Comparison of ENCODE assay signal across 9 cellular contexts in the genomic region with DNA sequence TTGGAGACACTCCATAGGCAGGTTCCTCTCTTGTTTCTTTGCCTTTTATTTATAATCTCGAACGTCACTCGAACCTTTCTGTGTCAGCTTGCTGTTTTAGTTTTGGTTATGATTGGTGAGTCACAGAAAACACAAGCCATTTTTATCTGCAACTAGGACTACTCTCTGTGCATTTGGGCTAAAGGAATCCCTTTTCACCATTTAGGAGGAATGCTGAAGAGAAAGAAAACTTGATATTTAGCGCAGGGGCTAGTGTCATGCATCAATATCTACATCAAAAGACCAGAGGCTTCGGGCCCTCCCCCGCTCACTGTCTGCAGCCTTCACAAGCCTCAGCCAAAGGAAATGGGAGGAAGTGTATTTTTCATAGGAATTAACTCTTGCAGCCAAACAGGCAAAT.
A peak's percentile ranks its signal among the peaks of the same experiment; 100 is the strongest.
DNase-seq lines count a peak whose midpoint lies in the region; ATAC-seq and TF ChIP-seq lines count a peak whose summit lies in the region.
"Had no signal": no experiment of that assay in that cellular context is flagged by ENCODE, and none has a peak within 500 bp of the region (broad histone marks: within the 10 kb centered on the region; RNA-seq: fewer than 3 reads in every experiment).

No MANE protein-coding gene starts in this region.

- H3K4me3 ChIP-seq in cardiac fibroblast (replicated peaks in 1 of 2; ENCODE audit: low read depth in 2 of 2, low read length in 2 of 2) = no peak overlapping the region
- H3K4me3 ChIP-seq in MG63 = no peak overlapping the region
- H3K4me3 ChIP-seq: upper lobe of right lung had no signal

- no peak for TF ChIP-seq CTCF in cardiac fibroblast (IDR thresholded peaks at IDR 0.05; ENCODE audit: low read depth, low read length)

- no peak for ATAC-seq in GM18909 (IDR thresholded peaks at IDR 0.05; ENCODE audit: poor library complexity, unreplicated experiment)

- in situ Hi-C loops in KBM-7 (cut with MboI; ENCODE audit: low pct_unique_long_range_greater_than_20kb, low sequenced_read_pairs) = no loop called here

- H3K9me3 ChIP-seq in MG63 = no peaks in the 10 kb centered on the region
- H3K9me3 ChIP-seq: upper lobe of right lung had no signal

- H3K27me3 ChIP-seq in MG63 = no peaks in the 10 kb centered on the region
- H3K27me3 ChIP-seq: upper lobe of right lung had no signal

- no peaks in the 10 kb centered on the region for H3K36me3 ChIP-seq in MG63
- H3K36me3 ChIP-seq: upper lobe of right lung had no signal

- DNase-seq in CD1c-positive myeloid dendritic cell (ENCODE audit: extremely low spot score) (peak; percentile 51), KBM-7 (peak; percentile 40), cardiac fibroblast (ENCODE audit: low read depth in 2 of 2) (peak; percentile 45 to 60), myocyte (ENCODE audit: low read depth) (peak; percentile 54), D341Med (ENCODE audit: low spot score) (no peak), cerebellar nuclear complex (lab: John Stamatoyannopoulos, UW) (no peak), MG63 (no peak)
- DNase-seq: upper lobe of right lung had no signal

Comparison
In these comparisons a context has a peak if more than half of its experiments do, and no peak if none do; other contexts are left out.
1. DNase-seq: peak in CD1c-positive myeloid dendritic cell (single experiment), KBM-7 (single experiment), cardiac fibroblast (2 of 2) and myocyte (single experiment); none in D341Med (single experiment), cerebellar nuclear complex (0 of 2) and MG63 (single experiment).